ENCODE assay signal across 17 cellular contexts in genomic region chr11:130786987-130787688, GRCh38.
DNase-seq lines count a peak whose midpoint lies in the region; ATAC-seq, FAIRE-seq and TF ChIP-seq lines count a peak whose summit lies in the region.
"Had no signal": no experiment of that assay in that cellular context is flagged by ENCODE, and none has a peak within 500 bp of the region (broad histone marks: within the 10 kb centered on the region; RNA-seq: fewer than 3 reads in every experiment).

No MANE protein-coding gene starts in this region.

- no peaks in the 10 kb centered on the region for H4K20me1 ChIP-seq in endothelial cell of umbilical vein (replicated peaks; ENCODE audit: control insufficient read depth, extremely low read depth, insufficient read depth, low read length)

- H3K79me2 ChIP-seq in endothelial cell of umbilical vein (ENCODE audit: control insufficient read depth, insufficient read depth, low read length): no peaks in the 10 kb centered on the region

- no peaks in the 10 kb centered on the region for H3K9me3 ChIP-seq in endothelial cell of umbilical vein (replicated peaks; ENCODE audit: control insufficient read depth, insufficient read depth, low read length)
- H3K9me3 ChIP-seq: adrenal gland had no signal

- intact Hi-C loops in endothelial cell of umbilical vein (cut with micrococcal nuclease): loop anchor here (1.0 to 2.0 kb wide), 2 partner anchors 49 to 472 kb away; partner anchors contain the start of gene ZBTB44

- H3K9me1 ChIP-seq in endothelial cell of umbilical vein (replicated peaks; ENCODE audit: control insufficient read depth, extremely low read depth, insufficient read depth, low read length): no peaks in the 10 kb centered on the region

- H3K4me3 Mint-ChIP-seq in mesothelial cell of epicardium: no peak overlapping the region
- H3K4me3 Mint-ChIP-seq: B cell, HFFc6 had no signal

- H3K4me2 ChIP-seq in endothelial cell of umbilical vein (ENCODE audit: insufficient read depth, low read length): peak overlapping the region; percentile 38

- no peaks in the 10 kb centered on the region for H3K27me3 ChIP-seq in endothelial cell of umbilical vein (ENCODE audit: control insufficient read depth in 2 of 2, insufficient read depth in 2 of 2, low read length in 2 of 2)
- H3K27me3 ChIP-seq: adrenal gland, ovary had no signal

- peaks cover 26% of the 10 kb centered on the region for H3K4me1 ChIP-seq in endothelial cell of umbilical vein (ENCODE audit: control insufficient read depth, extremely low read depth, insufficient read depth, low read length)
- H3K4me1 ChIP-seq: adrenal gland had no signal

- H3K27me3 Mint-ChIP-seq in mesothelial cell of epicardium (ENCODE audit: low read depth): no peaks in the 10 kb centered on the region

- no peak overlapping the region for H3K9ac ChIP-seq in endothelial cell of umbilical vein (replicated peaks; ENCODE audit: extremely low read depth, insufficient read depth, low read length)

- no peaks in the 10 kb centered on the region for H3K36me3 ChIP-seq in endothelial cell of umbilical vein (ENCODE audit: control insufficient read depth in 2 of 2, extremely low read depth in 1 of 2, insufficient read depth in 2 of 2, low read length in 2 of 2)
- H3K36me3 ChIP-seq: adrenal gland, ovary had no signal

- no TSS peak for BruUV-seq in endothelial cell of umbilical vein (replicated peaks; lab: Mats Ljungman, UMichigan)

- no peak overlapping the region for H2AFZ ChIP-seq in endothelial cell of umbilical vein (ENCODE audit: low read depth, low read length)

- peaks cover 16% of the 10 kb centered on the region for H3K9me3 Mint-ChIP-seq in mesothelial cell of epicardium

- TF ChIP-seq POLR2A in endothelial cell of umbilical vein (IDR thresholded peaks at IDR 0.05; ENCODE audit: low read depth, low read length): no peak

- peaks cover 28% of the 10 kb centered on the region for H3K4me1 Mint-ChIP-seq in mesothelial cell of epicardium
- H3K4me1 Mint-ChIP-seq: B cell had no signal

- no peak for TF ChIP-seq CTCF in endothelial cell of umbilical vein (IDR thresholded peaks at IDR 0.05; ENCODE audit: extremely low read depth in 1 of 2, insufficient read depth in 1 of 2, low read depth in 1 of 2, low read length in 2 of 2)
- no peak for TF ChIP-seq CTCF in mesothelial cell of epicardium (IDR thresholded peaks at IDR 0.05; ENCODE audit: unreplicated experiment)

- DNase-seq in EH (ENCODE audit: low read depth) (peak; percentile 69), RCC 7860 (ENCODE audit: low spot score) (peak; percentile 93), endothelial cell of umbilical vein (ENCODE audit: low read depth, low spot score) (peak; percentile 58), mesothelial cell of epicardium (ENCODE audit: low spot score in 2 of 2, unreplicated experiment in 2 of 2) (no peak), pons (ENCODE audit: low spot score) (no peak)
- DNase-seq: activated CD4-positive, alpha-beta T cell treated with anti-CD3 and anti-CD28 coated beads for 48 hours; activated T-cell treated with anti-CD3 and anti-CD28 coated beads, Interleukin-2, amount 50 U/mL, for 1 hour; adrenal gland; HFFc6; midbrain; NCI-H2029 treated with DMSO at 0.1 percent for 48 hours; NCI-H526 treated with DMSO at 0.1 percent for 48 hours; ovary had no signal

- no peak overlapping the region for H3K4me3 ChIP-seq in endothelial cell of umbilical vein (replicated peaks in 1 of 3; ENCODE audit: insufficient read depth in 1 of 3, low read depth in 1 of 3, low read length in 3 of 3)
- H3K4me3 ChIP-seq: adrenal gland, ovary had no signal

- dilution Hi-C loops in endothelial cell of umbilical vein (cut with MboI; ENCODE audit: extremely low pct_ligation_motif_present, low sequenced_read_pairs): no loop called here

- no peak overlapping the region for H3K27ac ChIP-seq in endothelial cell of umbilical vein (ENCODE audit: insufficient read depth, low read depth, low read length)
- H3K27ac ChIP-seq: adrenal gland, ovary had no signal

- H3K36me3 Mint-ChIP-seq in mesothelial cell of epicardium: peaks cover 3% of the 10 kb centered on the region

- CTCF ChIA-PET in endothelial cell of umbilical vein (lab: Charles Lee): interaction anchor here (1.6 kb wide), 1 partner anchor 356 kb away, joined by 4 read pairs; no protein-coding TSS in a partner anchor

- POLR2A ChIA-PET in endothelial cell of umbilical vein (lab: Charles Lee): no interaction called here

- peak overlapping the region; percentile 43 for H3K27ac Mint-ChIP-seq in mesothelial cell of epicardium
- H3K27ac Mint-ChIP-seq: B cell, HFFc6 had no signal

- FAIRE-seq in RCC 7860 (lab: Jason Lieb, UNC): peak; percentile 95
- peak; percentile 80 for FAIRE-seq in endothelial cell of umbilical vein (lab: Jason Lieb, UNC)

- ATAC-seq in GM19324 (IDR thresholded peaks at IDR 0.05; ENCODE audit: low FRiP score, unreplicated experiment) (no peak), GM21528 (IDR thresholded peaks at IDR 0.05; ENCODE audit: low FRiP score, unreplicated experiment) (no peak), HG03039 (IDR thresholded peaks at IDR 0.05; ENCODE audit: unreplicated experiment) (no peak)

TF ChIP-seq in endothelial cell of umbilical vein, 7 proteins besides CTCF, POLR2A, EP300 and RAD21:
- TF ChIP-seq JUN (IDR thresholded peaks at IDR 0.05; ENCODE audit: borderline replicate concordance, insufficient read depth, insufficient read length, low read depth) (peak; percentile 2), MYC (IDR thresholded peaks at IDR 0.05; ENCODE audit: low read depth, low read length) (no peak)
TF ChIP-seq in endothelial cell of umbilical vein: peak in this region for 1.

Comparison
In these comparisons a context has a peak if more than half of its experiments do, and no peak if none do; other contexts are left out.
1. DNase-seq: peak in EH (single experiment), RCC 7860 (single experiment) and endothelial cell of umbilical vein (single experiment); none in mesothelial cell of epicardium (0 of 2) and pons (single experiment).